In the genomic region with DNA sequence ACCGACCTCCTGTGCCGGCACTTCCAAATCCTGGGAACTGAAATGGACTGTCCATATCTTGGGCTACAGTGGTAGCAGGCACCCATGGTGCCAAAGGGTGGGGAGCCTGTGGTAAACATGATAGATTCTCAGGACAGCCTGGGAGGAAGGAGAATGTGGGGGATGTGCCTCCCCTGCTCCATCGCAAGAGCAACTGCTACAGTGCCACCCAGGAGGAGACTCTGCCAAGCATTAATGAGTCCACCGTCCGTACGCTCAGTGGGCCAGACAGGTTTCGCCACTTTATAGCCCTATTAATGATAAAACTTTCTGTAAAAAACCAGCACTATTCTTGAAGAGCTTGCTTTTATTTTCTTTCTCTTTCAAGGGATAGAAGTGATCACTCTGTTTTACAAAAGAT, we compare ENCODE assay signal across 1 cellular context.
TF ChIP-seq lines count a peak whose summit lies in the region.

No MANE protein-coding gene starts in this region.

TF ChIP-seq in HEK293, 187 proteins besides CTCF, POLR2A, EP300 and RAD21 (continued from another document):
- TF ChIP-seq, protein P1, sequence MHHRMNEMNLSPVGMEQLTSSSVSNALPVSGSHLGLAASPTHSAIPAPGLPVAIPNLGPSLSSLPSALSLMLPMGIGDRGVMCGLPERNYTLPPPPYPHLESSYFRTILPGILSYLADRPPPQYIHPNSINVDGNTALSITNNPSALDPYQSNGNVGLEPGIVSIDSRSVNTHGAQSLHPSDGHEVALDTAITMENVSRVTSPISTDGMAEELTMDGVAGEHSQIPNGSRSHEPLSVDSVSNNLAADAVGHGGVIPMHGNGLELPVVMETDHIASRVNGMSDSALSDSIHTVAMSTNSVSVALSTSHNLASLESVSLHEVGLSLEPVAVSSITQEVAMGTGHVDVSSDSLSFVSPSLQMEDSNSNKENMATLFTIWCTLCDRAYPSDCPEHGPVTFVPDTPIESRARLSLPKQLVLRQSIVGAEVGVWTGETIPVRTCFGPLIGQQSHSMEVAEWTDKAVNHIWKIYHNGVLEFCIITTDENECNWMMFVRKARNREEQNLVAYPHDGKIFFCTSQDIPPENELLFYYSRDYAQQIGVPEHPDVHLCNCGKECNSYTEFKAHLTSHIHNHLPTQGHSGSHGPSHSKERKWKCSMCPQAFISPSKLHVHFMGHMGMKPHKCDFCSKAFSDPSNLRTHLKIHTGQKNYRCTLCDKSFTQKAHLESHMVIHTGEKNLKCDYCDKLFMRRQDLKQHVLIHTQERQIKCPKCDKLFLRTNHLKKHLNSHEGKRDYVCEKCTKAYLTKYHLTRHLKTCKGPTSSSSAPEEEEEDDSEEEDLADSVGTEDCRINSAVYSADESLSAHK (tag by site-specific recombination; IDR thresholded peaks at IDR 0.05) = no peak
- TF ChIP-seq ZNF37A (tag by site-specific recombination; IDR thresholded peaks at IDR 0.05) (no peak), ZNF792 (tag by site-specific recombination; IDR thresholded peaks at IDR 0.05) (no peak), ZNF132 (tag by site-specific recombination; IDR thresholded peaks at IDR 0.05; ENCODE audit: borderline replicate concordance) (no peak), SP7 (tag by site-specific recombination; IDR thresholded peaks at IDR 0.05) (no peak), ZNF600 (tag by site-specific recombination; IDR thresholded peaks at IDR 0.05) (peak; percentile 37; the same call in 1 of the 2 replicates)
- TF ChIP-seq, protein P2, sequence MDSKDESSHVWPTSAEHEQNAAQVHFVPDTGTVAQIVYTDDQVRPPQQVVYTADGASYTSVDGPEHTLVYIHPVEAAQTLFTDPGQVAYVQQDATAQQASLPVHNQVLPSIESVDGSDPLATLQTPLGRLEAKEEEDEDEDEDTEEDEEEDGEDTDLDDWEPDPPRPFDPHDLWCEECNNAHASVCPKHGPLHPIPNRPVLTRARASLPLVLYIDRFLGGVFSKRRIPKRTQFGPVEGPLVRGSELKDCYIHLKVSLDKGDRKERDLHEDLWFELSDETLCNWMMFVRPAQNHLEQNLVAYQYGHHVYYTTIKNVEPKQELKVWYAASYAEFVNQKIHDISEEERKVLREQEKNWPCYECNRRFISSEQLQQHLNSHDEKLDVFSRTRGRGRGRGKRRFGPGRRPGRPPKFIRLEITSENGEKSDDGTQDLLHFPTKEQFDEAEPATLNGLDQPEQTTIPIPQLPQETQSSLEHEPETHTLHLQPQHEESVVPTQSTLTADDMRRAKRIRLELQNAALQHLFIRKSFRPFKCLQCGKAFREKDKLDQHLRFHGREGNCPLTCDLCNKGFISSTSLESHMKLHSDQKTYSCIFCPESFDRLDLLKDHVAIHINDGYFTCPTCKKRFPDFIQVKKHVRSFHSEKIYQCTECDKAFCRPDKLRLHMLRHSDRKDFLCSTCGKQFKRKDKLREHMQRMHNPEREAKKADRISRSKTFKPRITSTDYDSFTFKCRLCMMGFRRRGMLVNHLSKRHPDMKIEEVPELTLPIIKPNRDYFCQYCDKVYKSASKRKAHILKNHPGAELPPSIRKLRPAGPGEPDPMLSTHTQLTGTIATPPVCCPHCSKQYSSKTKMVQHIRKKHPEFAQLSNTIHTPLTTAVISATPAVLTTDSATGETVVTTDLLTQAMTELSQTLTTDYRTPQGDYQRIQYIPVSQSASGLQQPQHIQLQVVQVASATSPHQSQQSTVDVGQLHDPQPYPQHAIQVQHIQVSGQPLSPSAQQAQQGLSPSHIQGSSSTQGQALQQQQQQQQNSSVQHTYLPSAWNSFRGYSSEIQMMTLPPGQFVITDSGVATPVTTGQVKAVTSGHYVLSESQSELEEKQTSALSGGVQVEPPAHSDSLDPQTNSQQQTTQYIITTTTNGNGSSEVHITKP (tag by site-specific recombination; IDR thresholded peaks at IDR 0.05) = 0 out of 2 replicates have a peak, but pooled peaks have one; percentile 11
- TF ChIP-seq, protein P3, sequence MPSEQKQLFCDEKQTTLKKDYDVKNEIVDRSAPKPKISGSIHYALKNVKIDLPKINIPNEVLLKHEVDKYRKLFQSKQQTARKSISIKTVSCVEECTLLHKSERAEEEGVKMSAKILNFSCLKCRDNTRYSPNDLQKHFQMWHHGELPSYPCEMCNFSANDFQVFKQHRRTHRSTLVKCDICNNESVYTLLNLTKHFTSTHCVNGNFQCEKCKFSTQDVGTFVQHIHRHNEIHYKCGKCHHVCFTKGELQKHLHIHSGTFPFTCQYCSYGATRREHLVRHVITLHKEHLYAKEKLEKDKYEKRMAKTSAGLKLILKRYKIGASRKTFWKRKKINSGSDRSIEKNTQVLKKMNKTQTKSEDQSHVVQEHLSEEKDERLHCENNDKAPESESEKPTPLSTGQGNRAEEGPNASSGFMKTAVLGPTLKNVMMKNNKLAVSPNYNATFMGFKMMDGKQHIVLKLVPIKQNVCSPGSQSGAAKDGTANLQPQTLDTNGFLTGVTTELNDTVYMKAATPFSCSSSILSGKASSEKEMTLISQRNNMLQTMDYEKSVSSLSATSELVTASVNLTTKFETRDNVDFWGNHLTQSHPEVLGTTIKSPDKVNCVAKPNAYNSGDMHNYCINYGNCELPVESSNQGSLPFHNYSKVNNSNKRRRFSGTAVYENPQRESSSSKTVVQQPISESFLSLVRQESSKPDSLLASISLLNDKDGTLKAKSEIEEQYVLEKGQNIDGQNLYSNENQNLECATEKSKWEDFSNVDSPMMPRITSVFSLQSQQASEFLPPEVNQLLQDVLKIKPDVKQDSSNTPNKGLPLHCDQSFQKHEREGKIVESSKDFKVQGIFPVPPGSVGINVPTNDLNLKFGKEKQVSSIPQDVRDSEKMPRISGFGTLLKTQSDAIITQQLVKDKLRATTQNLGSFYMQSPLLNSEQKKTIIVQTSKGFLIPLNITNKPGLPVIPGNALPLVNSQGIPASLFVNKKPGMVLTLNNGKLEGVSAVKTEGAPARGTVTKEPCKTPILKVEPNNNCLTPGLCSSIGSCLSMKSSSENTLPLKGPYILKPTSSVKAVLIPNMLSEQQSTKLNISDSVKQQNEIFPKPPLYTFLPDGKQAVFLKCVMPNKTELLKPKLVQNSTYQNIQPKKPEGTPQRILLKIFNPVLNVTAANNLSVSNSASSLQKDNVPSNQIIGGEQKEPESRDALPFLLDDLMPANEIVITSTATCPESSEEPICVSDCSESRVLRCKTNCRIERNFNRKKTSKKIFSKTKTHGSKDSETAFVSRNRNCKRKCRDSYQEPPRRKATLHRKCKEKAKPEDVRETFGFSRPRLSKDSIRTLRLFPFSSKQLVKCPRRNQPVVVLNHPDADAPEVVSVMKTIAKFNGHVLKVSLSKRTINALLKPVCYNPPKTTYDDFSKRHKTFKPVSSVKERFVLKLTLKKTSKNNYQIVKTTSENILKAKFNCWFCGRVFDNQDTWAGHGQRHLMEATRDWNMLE (tag by site-specific recombination; conservative IDR thresholded peaks at IDR 0.05; ENCODE audit: low read depth) = no peak
- TF ChIP-seq, protein P4, sequence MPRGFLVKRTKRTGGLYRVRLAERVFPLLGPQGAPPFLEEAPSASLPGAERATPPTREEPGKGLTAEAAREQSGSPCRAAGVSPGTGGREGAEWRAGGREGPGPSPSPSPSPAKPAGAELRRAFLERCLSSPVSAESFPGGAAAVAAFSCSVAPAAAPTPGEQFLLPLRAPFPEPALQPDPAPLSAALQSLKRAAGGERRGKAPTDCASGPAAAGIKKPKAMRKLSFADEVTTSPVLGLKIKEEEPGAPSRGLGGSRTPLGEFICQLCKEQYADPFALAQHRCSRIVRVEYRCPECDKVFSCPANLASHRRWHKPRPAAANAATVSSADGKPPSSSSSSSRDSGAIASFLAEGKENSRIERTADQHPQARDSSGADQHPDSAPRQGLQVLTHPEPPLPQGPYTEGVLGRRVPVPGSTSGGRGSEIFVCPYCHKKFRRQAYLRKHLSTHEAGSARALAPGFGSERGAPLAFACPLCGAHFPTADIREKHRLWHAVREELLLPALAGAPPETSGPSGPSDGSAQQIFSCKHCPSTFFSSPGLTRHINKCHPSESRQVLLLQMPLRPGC (tag by site-specific recombination; IDR thresholded peaks at IDR 0.05) = no peak
